In genomic region chr21:46559291-46559983, GRCh38 we compare ENCODE assay signal across 11 cellular contexts. TPM values are rescaled to one million over a fixed set of nuclear protein-coding genes. Genes with fewer than 3 reads are reported as not detected.
DNase-seq lines count a peak whose midpoint lies in the region; ATAC-seq and TF ChIP-seq lines count a peak whose summit lies in the region.
"Had no signal": no experiment of that assay in that cellular context is flagged by ENCODE, and none has a peak within 500 bp of the region (broad histone marks: within the 10 kb centered on the region; RNA-seq: fewer than 3 reads in every experiment).

No MANE protein-coding gene starts in this region.

- no peaks in the 10 kb centered on the region for H3K27me3 ChIP-seq in Karpas-422 (ENCODE audit: low read length)
- H3K27me3 ChIP-seq in lung (ENCODE audit: control insufficient read depth, insufficient read depth), result no peaks in the 10 kb centered on the region
- H3K27me3 ChIP-seq in smooth muscle cell (ENCODE audit: low read depth), result no peaks in the 10 kb centered on the region

- no peaks in the 10 kb centered on the region for H3K9me3 ChIP-seq in Karpas-422 (ENCODE audit: low read length)
- H3K9me3 ChIP-seq in lung (ENCODE audit: control insufficient read depth in 2 of 2, insufficient read depth in 1 of 2, low read length in 1 of 2), result no peaks in the 10 kb centered on the region
- H3K9me3 ChIP-seq in smooth muscle cell (replicated peaks; ENCODE audit: low read depth), result no peaks in the 10 kb centered on the region

- 69 to 80% methylated on average over 16 of the region's 16 CpGs for WGBS in lung, 2 donors
- WGBS in smooth muscle cell (ENCODE audit: low lambda C conversion rate), result 95% methylated on average over 16 of the region's 16 CpGs

- H3F3A ChIP-seq in smooth muscle cell (ENCODE audit: low read depth), result no peaks in the 10 kb centered on the region

- H3K36me3 ChIP-seq in Karpas-422 (ENCODE audit: insufficient read depth, low read length) (peaks cover 12% of the 10 kb centered on the region; the same call in 1 of the 2 replicates), lung (ENCODE audit: control insufficient read depth in 2 of 2, insufficient read depth in 2 of 2, low read length in 2 of 2) (peaks cover 7 to 60% of the 10 kb centered on the region in 2 donors), smooth muscle cell (ENCODE audit: low read depth) (no peaks in the 10 kb centered on the region)

- H3K27ac ChIP-seq in Karpas-422 (ENCODE audit: low read length), result peak overlapping the region; percentile 82
- peak overlapping the region; percentile 5 to 14 for H3K27ac ChIP-seq in lung (ENCODE audit: low read depth in 1 of 2, low read length in 1 of 2)
- H3K27ac ChIP-seq in smooth muscle cell (ENCODE audit: low read depth), result no peak overlapping the region

- H2AFZ ChIP-seq in Karpas-422 (ENCODE audit: low read length), result no peak overlapping the region
- H2AFZ ChIP-seq in smooth muscle cell (ENCODE audit: low read depth), result no peak overlapping the region

- H3K4me3 ChIP-seq in Karpas-422 (ENCODE audit: low read length) (0 out of 2 replicates have a peak overlapping the region, but pooled peaks have one; percentile 4), lung (no peak overlapping the region), smooth muscle cell (no peak overlapping the region)

- H3K79me2 ChIP-seq in Karpas-422 (ENCODE audit: low read length) (no peaks in the 10 kb centered on the region), smooth muscle cell (ENCODE audit: low read depth) (no peaks in the 10 kb centered on the region)

- no peak for ATAC-seq in lung (ENCODE audit: insufficient read depth, low FRiP score)
- ATAC-seq: HCT116 had no signal

- H3K4me1 ChIP-seq in Karpas-422 (ENCODE audit: low read length) (peaks cover 31% of the 10 kb centered on the region), lung (ENCODE audit: control insufficient read depth in 2 of 2, insufficient read depth in 2 of 2, low read length in 2 of 2) (peaks cover 0 to 4% of the 10 kb centered on the region in 2 donors), smooth muscle cell (ENCODE audit: low read depth) (no peaks in the 10 kb centered on the region)

- no peaks in the 10 kb centered on the region for H4K20me1 ChIP-seq in Karpas-422 (ENCODE audit: insufficient read depth, low read depth, low read length)
- no peaks in the 10 kb centered on the region for H4K20me1 ChIP-seq in smooth muscle cell (ENCODE audit: low read depth)

- DNase-seq in Karpas-422 (peak; percentile 49), lung (ENCODE audit: low spot score) (no peak), smooth muscle cell (lab: John Stamatoyannopoulos, UW; ENCODE audit: unreplicated experiment) (no peak), hypothalamus (lab: John Stamatoyannopoulos, UW) (no peak), NCI-H748 (lab: John Stamatoyannopoulos, UW; ENCODE audit: unreplicated experiment) (no peak), amygdala (lab: John Stamatoyannopoulos, UW) (no peak)
- peak; percentile 36 to 41 for DNase-seq in activated T-helper 1 cell treated with anti-CD3 and anti-CD28 coated beads, Interleukin-2, amount 50 U/mL, for 16 hours (ENCODE audit: low read depth in 1 of 2, low spot score in 1 of 2)
- DNase-seq in stimulated activated naive CD4-positive, alpha-beta T cell treated with Interleukin-2 at 50 U/mL for 16 hours (lab: John Stamatoyannopoulos, UW), result peak; percentile 58
- DNase-seq: T1000 had no signal

- TF ChIP-seq CTCF in lung (IDR thresholded peaks at IDR 0.05; ENCODE audit: control extremely low read depth, extremely low read depth), result no peak
- no peak for TF ChIP-seq CTCF in smooth muscle cell (IDR thresholded peaks at IDR 0.05; ENCODE audit: borderline replicate concordance, insufficient read depth, poor library complexity, severe bottlenecking)

- no peaks in the 10 kb centered on the region for H3K9me2 ChIP-seq in Karpas-422 (replicated peaks; ENCODE audit: insufficient read depth, low read length)

- H3K4me2 ChIP-seq in Karpas-422 (ENCODE audit: low read depth, low read length, poor library complexity, severe bottlenecking), result peak overlapping the region; percentile 42
- no peak overlapping the region for H3K4me2 ChIP-seq in smooth muscle cell

- H3K9ac ChIP-seq in Karpas-422 (ENCODE audit: low read length) (peak overlapping the region; percentile 45), smooth muscle cell (ENCODE audit: low read depth) (no peak overlapping the region)

RNA-seq across cellular contexts. Expression of gene S100B, which starts 45.4 kb away (rescaled TPM):
- total RNA-seq in Karpas-422 (2014; rRNA removed; shearing (Covaris generic); ENCODE audit: low replicate concordance), result not detected in 2 replicates
- total RNA-seq in lung (1 to 10 TPM; 3.2 to 5.6 TPM), smooth muscle cell (not detected in 2 replicates)
- polyA plus RNA-seq in lung (1 to 10 TPM; 5.2 to 6.0 TPM), smooth muscle cell (not detected in 2 replicates)
- polyA plus RNA-seq: keratinocyte had no signal

Comparison
In these comparisons a context has a peak if more than half of its experiments do, and no peak if none do; other contexts are left out.
1. DNase-seq: peak in Karpas-422 (single experiment), activated T-helper 1 cell treated with anti-CD3 and anti-CD28 coated beads, Interleukin-2, amount 50 U/mL, for 16 hours (2 of 2) and stimulated activated naive CD4-positive, alpha-beta T cell treated with Interleukin-2 at 50 U/mL for 16 hours (single experiment); none in lung (single experiment), smooth muscle cell (single experiment), hypothalamus (0 of 51), NCI-H748 (single experiment) and amygdala (0 of 56).